Comparison of ENCODE assay signal across 27 cellular contexts in genomic region chr3:15066467-15066866, GRCh38. TPM values are rescaled to one million over a fixed set of nuclear protein-coding genes. Genes with fewer than 3 reads are reported as not detected.
DNase-seq lines count a peak whose midpoint lies in the region; ATAC-seq, FAIRE-seq and TF ChIP-seq lines count a peak whose summit lies in the region.
"Had no signal": no experiment of that assay in that cellular context is flagged by ENCODE, and none has a peak within 500 bp of the region (broad histone marks: within the 10 kb centered on the region; RNA-seq: fewer than 3 reads in every experiment).

No MANE protein-coding gene starts in this region.

- no peak for FAIRE-seq in K562 (lab: Jason Lieb, UNC)
- FAIRE-seq: H1 had no signal

- peaks cover 15% of the 10 kb centered on the region for H4K20me1 ChIP-seq in K562 (replicated peaks; ENCODE audit: control insufficient read depth, insufficient read depth, low read length)

- TF ChIP-seq CTCF in K562 (IDR thresholded peaks at IDR 0.05 in 2 of 3, conservative IDR thresholded peaks at IDR 0.05 in 1 of 3; ENCODE audit: insufficient read depth in 2 of 3, low read depth in 1 of 3, low read length in 3 of 3), result no peak
- TF ChIP-seq CTCF in nephron (IDR thresholded peaks at IDR 0.05; ENCODE audit: unreplicated experiment in 3 of 3), result no peak
- no peak for TF ChIP-seq CTCF in brain microvascular endothelial cell (IDR thresholded peaks at IDR 0.05; ENCODE audit: low read depth, low read length, missing control alignments)

- TF ChIP-seq RAD21 in K562 (CRISPR knock-in tag; conservative IDR thresholded peaks at IDR 0.05 in 1 of 2, IDR thresholded peaks at IDR 0.05 in 1 of 2), result no peak

- H3K9me1 ChIP-seq in K562 (ENCODE audit: control insufficient read depth, insufficient read depth, low read length), result peaks cover 6% of the 10 kb centered on the region

- ATAC-seq in K562 (no peak), GM18498 (IDR thresholded peaks at IDR 0.05; ENCODE audit: unreplicated experiment) (no peak), HG03139 (IDR thresholded peaks at IDR 0.05; ENCODE audit: unreplicated experiment) (no peak)
- ATAC-seq: activated T-cell treated with anti-CD3 and anti-CD28 coated beads, Interleukin-2, amount 50 U/mL, for 4 hours had no signal

- TF ChIP-seq POLR2A in K562 (conservative IDR thresholded peaks at IDR 0.05), result no peak

- no peaks in the 10 kb centered on the region for H3K9me3 ChIP-seq in CD8-positive, alpha-beta memory T cell (ENCODE audit: low read length)
- no peaks in the 10 kb centered on the region for H3K9me3 ChIP-seq in K562 (replicated peaks; ENCODE audit: control insufficient read depth, insufficient read depth, low read depth, low read length)
- H3K9me3 ChIP-seq: ovary, right atrium auricular region, stomach, tibial nerve had no signal

- no peak for DNase-seq in T-helper 2 cell treated with Interferon-gamma antibody and Interleukin-4, amounts not matched to agents 5 μg/mL and 100 μg/mL, for 36 hours (ENCODE audit: low spot score)
- no peak for DNase-seq in T-helper 2 cell
- DNase-seq in CD8-positive, alpha-beta memory T cell, result no peak
- DNase-seq in K562 (ENCODE audit: extremely low read depth in 1 of 4, low spot score in 3 of 4), result no peak
- DNase-seq in brain microvascular endothelial cell, result no peak
- DNase-seq: 8988T; activated CD4-positive, CD25-positive, alpha-beta regulatory T cell treated with anti-CD3 and anti-CD28 coated beads, Interleukin-2, amount 50 U/mL, for 72 hours; activated CD8-positive, alpha-beta memory T cell treated with anti-CD3 and anti-CD28 coated beads for 24 hours; activated T-cell treated with anti-CD3 and anti-CD28 coated beads, Interleukin-2, amount 50 U/mL, for 4 hours; AML-193; COR-L47; DMS79 treated with DMSO at 0.1 percent for 48 hours; head of caudate nucleus; MV-4-11; NCI-H146; NCI-H2171; NCI-H510A treated with DMSO at 0.1 percent for 48 hours; ovary; PC-9; Right ventricle myocardium superior; stomach had no signal

- no peaks in the 10 kb centered on the region for H3K27me3 Mint-ChIP-seq in T-helper 2 cell treated with Interferon-gamma antibody and Interleukin-4, amounts not matched to agents 5 μg/mL and 100 μg/mL, for 36 hours (ENCODE audit: low read depth)
- H3K27me3 Mint-ChIP-seq in CD8-positive, alpha-beta memory T cell, result no peaks in the 10 kb centered on the region
- no peaks in the 10 kb centered on the region for H3K27me3 Mint-ChIP-seq in nephron (ENCODE audit: low read depth)

- peaks cover 22% of the 10 kb centered on the region for H3K4me1 Mint-ChIP-seq in T-helper 2 cell treated with Interferon-gamma antibody and Interleukin-4, amounts not matched to agents 5 μg/mL and 100 μg/mL, for 36 hours (ENCODE audit: low read depth)
- H3K4me1 Mint-ChIP-seq in CD8-positive, alpha-beta memory T cell, result peaks cover 25 to 33% (median 26%) of the 10 kb centered on the region in 3 donors
- peaks cover 14% of the 10 kb centered on the region for H3K4me1 Mint-ChIP-seq in nephron

- no peak overlapping the region for H3K4me3 ChIP-seq in CD8-positive, alpha-beta memory T cell (ENCODE audit: low read length)
- no peak overlapping the region for H3K4me3 ChIP-seq in K562
- no peak overlapping the region for H3K4me3 ChIP-seq in brain microvascular endothelial cell (ENCODE audit: low read depth, low read length)
- H3K4me3 ChIP-seq: ovary, PC-9, stomach, tibial nerve had no signal

- peak overlapping the region; percentile 99; the same call in 1 of the 2 replicates for H2AFZ ChIP-seq in K562 (ENCODE audit: low read depth, low read length)

- H3K9me3 Mint-ChIP-seq in T-helper 2 cell treated with Interferon-gamma antibody and Interleukin-4, amounts not matched to agents 5 μg/mL and 100 μg/mL, for 36 hours, result no peaks in the 10 kb centered on the region
- H3K9me3 Mint-ChIP-seq in CD8-positive, alpha-beta memory T cell, result no peaks in the 10 kb centered on the region
- H3K9me3 Mint-ChIP-seq in nephron, result peaks cover 2% of the 10 kb centered on the region
- H3K9me3 Mint-ChIP-seq: activated T-cell treated with anti-CD3 and anti-CD28 coated beads, Interleukin-2, amount 50 U/mL, for 4 hours had no signal

- H3K4me3 Mint-ChIP-seq in T-helper 2 cell treated with Interferon-gamma antibody and Interleukin-4, amounts not matched to agents 5 μg/mL and 100 μg/mL, for 36 hours, result peak overlapping the region; percentile 0
- peak overlapping the region; percentile 1 to 99 (median 18) for H3K4me3 Mint-ChIP-seq in CD8-positive, alpha-beta memory T cell
- H3K4me3 Mint-ChIP-seq in nephron, result peak overlapping the region; percentile 95 to 98 (median 98)
- H3K4me3 Mint-ChIP-seq: activated T-cell treated with anti-CD3 and anti-CD28 coated beads, Interleukin-2, amount 50 U/mL, for 4 hours had no signal

- peaks cover 12% of the 10 kb centered on the region for H3K36me3 Mint-ChIP-seq in T-helper 2 cell treated with Interferon-gamma antibody and Interleukin-4, amounts not matched to agents 5 μg/mL and 100 μg/mL, for 36 hours (ENCODE audit: low read depth)
- peaks cover under 1 to 18% (median 6%) of the 10 kb centered on the region in 3 donors for H3K36me3 Mint-ChIP-seq in CD8-positive, alpha-beta memory T cell
- peaks cover 20% of the 10 kb centered on the region for H3K36me3 Mint-ChIP-seq in nephron (ENCODE audit: low read depth)

- no peak overlapping the region for H3K27ac ChIP-seq in CD8-positive, alpha-beta memory T cell (ENCODE audit: low read depth, low read length)
- no peak overlapping the region for H3K27ac ChIP-seq in K562 (ENCODE audit: extremely low read depth, low read depth, low read length)
- no peak overlapping the region for H3K27ac ChIP-seq in brain microvascular endothelial cell
- H3K27ac ChIP-seq: ovary, PC-9, right atrium auricular region, stomach, tibial nerve had no signal

- H3K27ac Mint-ChIP-seq in T-helper 2 cell treated with Interferon-gamma antibody and Interleukin-4, amounts not matched to agents 5 μg/mL and 100 μg/mL, for 36 hours, result no peak overlapping the region
- H3K27ac Mint-ChIP-seq in CD8-positive, alpha-beta memory T cell, result peak overlapping the region in 4 of 8 donors; percentile 1 to 56 (median 42)
- no peak overlapping the region for H3K27ac Mint-ChIP-seq in nephron

- no peak overlapping the region for H3K9ac ChIP-seq in K562 (ENCODE audit: insufficient read depth in 1 of 2, low read depth in 2 of 2, low read length in 2 of 2)

- no peaks in the 10 kb centered on the region for H3K27me3 ChIP-seq in CD8-positive, alpha-beta memory T cell (ENCODE audit: insufficient read depth, low read length, poor library complexity, severe bottlenecking)
- H3K27me3 ChIP-seq in K562 (ENCODE audit: control insufficient read depth in 2 of 2, insufficient read depth in 2 of 2, low read length in 2 of 2) (no peaks in the 10 kb centered on the region), brain microvascular endothelial cell (replicated peaks) (no peaks in the 10 kb centered on the region)
- H3K27me3 ChIP-seq: ovary, right atrium auricular region, stomach, tibial nerve had no signal

- no TSS peak for BruUV-seq in K562 (replicated peaks; lab: Mats Ljungman, UMichigan)

- 78% methylated on average over 3 of the region's 3 CpGs for WGBS in K562 (ENCODE audit: insufficient coverage, low coverage, missing lambda C conversion rate)

- POLR2A ChIA-PET in CD8-positive, alpha-beta memory T cell (lab: Charles Lee), result no interaction called here
- POLR2A ChIA-PET in K562 (lab: Yijun Ruan, JAX), result interaction anchor here (0.6 to 0.7 kb wide), 2 partner anchors 19 to 64 kb away, joined by 3 read pairs; no protein-coding TSS in a partner anchor

- H3K4me2 ChIP-seq in K562 (ENCODE audit: insufficient read depth, low read length), result no peak overlapping the region

- TF ChIP-seq EP300 in K562 (IDR thresholded peaks at IDR 0.05; ENCODE audit: low read length), result no peak

- peaks cover 5% of the 10 kb centered on the region for H3K36me3 ChIP-seq in CD8-positive, alpha-beta memory T cell (ENCODE audit: insufficient read depth, low read length)
- H3K36me3 ChIP-seq in K562 (ENCODE audit: control insufficient read depth, insufficient read depth, low read length) (peaks cover 29% of the 10 kb centered on the region), brain microvascular endothelial cell (replicated peaks) (peaks cover 3% of the 10 kb centered on the region)
- H3K36me3 ChIP-seq: ovary had no signal

- in situ Hi-C loops in K562 (cut with MboI) (no loop called here), brain microvascular endothelial cell (cut with HindIII; ENCODE audit: low pct_ligation_motif_present, low sequenced_read_pairs) (no loop called here)

- intact Hi-C loops in K562 (cut with micrococcal nuclease), result loop anchor here (2.0 kb wide), 1 partner anchor 32 kb away; the partner anchor contains the start of gene RBSN

- CTCF ChIA-PET in CD8-positive, alpha-beta memory T cell (lab: Charles Lee), result no interaction called here
- CTCF ChIA-PET in K562 (lab: Yijun Ruan, JAX; ENCODE audit: low intra/inter-chr PET ratio), result no interaction called here

- H3K79me2 ChIP-seq in K562 (ENCODE audit: control insufficient read depth, insufficient read depth, low read length), result peaks cover 28% of the 10 kb centered on the region

- H3K4me1 ChIP-seq in CD8-positive, alpha-beta memory T cell (ENCODE audit: insufficient read depth, low read length), result peaks cover 16% of the 10 kb centered on the region
- H3K4me1 ChIP-seq in K562 (replicated peaks in 1 of 2; ENCODE audit: control insufficient read depth in 2 of 2, insufficient read depth in 2 of 2, low read length in 2 of 2), result peaks cover 18 to 24% of the 10 kb centered on the region in 2 experiments; a peak in 4 of 5 replicates

RNA-seq across cellular contexts. Expression of gene MRPS25, which starts 1.4 kb away (rescaled TPM):
- 10 to 100 TPM; 82.7 to 84.7 TPM for total RNA-seq in CD8-positive, alpha-beta memory T cell
- 20.2 TPM for polyA plus RNA-seq in CD8-positive, alpha-beta memory T cell
- total RNA-seq in K562 (2011; cell fraction: chromatin; rRNA removed; ENCODE audit: low replicate concordance), result 136 and 184 TPM in 2 replicates
- total RNA-seq in K562 (2011; cell fraction: nucleolus; rRNA removed), result 111 and 116 TPM in 2 replicates
- total RNA-seq in K562 (2011; cell fraction: nucleoplasm; rRNA removed), result 128 and 170 TPM in 2 replicates
- total RNA-seq in K562 (2014; rRNA removed) (78.2 and 98.6 TPM in 2 replicates), K562 (2014; rRNA removed; fragmentation: Illumina TruSeq; extraction: Trizol) (75.1 and 77.8 TPM in 2 replicates), K562 (2015; rRNA removed; fragmentation: Illumina TruSeq; extraction: Trizol) (75.2 and 90.2 TPM in 2 replicates), K562 (2021) (129 and 132 TPM in 2 replicates)
- polyA plus RNA-seq in K562 (2011; rRNA removed) (72.6 and 105 TPM in 2 replicates), K562 (2014; fragmentation: Illumina TruSeq; extraction: Trizol) (86.8 and 110 TPM in 2 replicates), K562 (2014; fragmentation: Nextera tagmentation; extraction: Ambion mirVana) (10 to 100 TPM; 34.3 to 65.1 TPM), K562 (2014; rRNA removed) (125 and 144 TPM in 2 replicates)
- 49.2 and 74.6 TPM in 2 replicates for polyA plus RNA-seq in K562 (2011; cell fraction: cytosol; rRNA removed)
- 124 and 217 TPM in 2 replicates for polyA plus RNA-seq in K562 (2011; cell fraction: nucleus; rRNA removed)
- 78.2 and 99.3 TPM in 2 replicates for polyA plus RNA-seq in K562 (2012)
- 43.5 and 47.9 TPM in 2 replicates for polyA minus RNA-seq in K562 (2011; rRNA and poly(A)+ RNA removed)
- 30.4 and 48.6 TPM in 2 replicates for polyA minus RNA-seq in K562 (2011; cell fraction: cytosol; rRNA and poly(A)+ RNA removed)
- polyA minus RNA-seq in K562 (2011; cell fraction: nucleus; rRNA and poly(A)+ RNA removed), result 77.3 and 89.3 TPM in 2 replicates

RNA-seq across cellular contexts. Expression of gene RBSN, which starts 32.5 kb away (rescaled TPM):
- total RNA-seq in CD8-positive, alpha-beta memory T cell, result 10 to 100 TPM; 12.2 to 12.5 TPM
- 19.0 TPM for polyA plus RNA-seq in CD8-positive, alpha-beta memory T cell
- total RNA-seq in K562 (2011; cell fraction: chromatin; rRNA removed; ENCODE audit: low replicate concordance), result 60.6 and 86.6 TPM in 2 replicates
- 27.2 and 28.7 TPM in 2 replicates for total RNA-seq in K562 (2011; cell fraction: nucleolus; rRNA removed)
- total RNA-seq in K562 (2011; cell fraction: nucleoplasm; rRNA removed), result 44.5 and 45.6 TPM in 2 replicates
- total RNA-seq in K562 (2014; rRNA removed) (14.1 and 21.1 TPM in 2 replicates), K562 (2014; rRNA removed; fragmentation: Illumina TruSeq; extraction: Trizol) (18.3 and 20.8 TPM in 2 replicates), K562 (2015; rRNA removed; fragmentation: Illumina TruSeq; extraction: Trizol) (17.5 and 19.0 TPM in 2 replicates), K562 (2021) (18.7 and 19.6 TPM in 2 replicates)
- polyA plus RNA-seq in K562 (2011; rRNA removed) (15.7 and 16.8 TPM in 2 replicates), K562 (2014; fragmentation: Illumina TruSeq; extraction: Trizol) (13.9 and 15.0 TPM in 2 replicates), K562 (2014; fragmentation: Nextera tagmentation; extraction: Ambion mirVana) (1 to 10 TPM; 2.9 to 4.2 TPM), K562 (2014; rRNA removed) (12.1 and 12.8 TPM in 2 replicates)
- polyA plus RNA-seq in K562 (2011; cell fraction: cytosol; rRNA removed), result 8.2 and 10.9 TPM in 2 replicates
- 18.9 and 27.5 TPM in 2 replicates for polyA plus RNA-seq in K562 (2011; cell fraction: nucleus; rRNA removed)
- 11.2 and 15.3 TPM in 2 replicates for polyA plus RNA-seq in K562 (2012)
- polyA minus RNA-seq in K562 (2011; rRNA and poly(A)+ RNA removed), result 28.4 and 33.3 TPM in 2 replicates
- polyA minus RNA-seq in K562 (2011; cell fraction: cytosol; rRNA and poly(A)+ RNA removed), result 13.7 and 14.6 TPM in 2 replicates
- 11.4 and 19.7 TPM in 2 replicates for polyA minus RNA-seq in K562 (2011; cell fraction: nucleus; rRNA and poly(A)+ RNA removed)

Comparison
In these comparisons a context has a peak if more than half of its experiments do, and no peak if none do; other contexts are left out.
1. H3K4me3 Mint-ChIP-seq: peak in every context shown above with its lines; median percentile 98 in nephron; 18 in CD8-positive, alpha-beta memory T cell; 0 in T-helper 2 cell treated with Interferon-gamma antibody and Interleukin-4, amounts not matched to agents 5 μg/mL and 100 μg/mL, for 36 hours.